30 cellular contexts compared by ENCODE assay signal in genomic region chr11:104735013-104735412, GRCh38.
"Had no signal": no experiment of that assay in that cellular context is flagged by ENCODE, and none has a peak within 500 bp of the region (broad histone marks: within the 10 kb centered on the region; RNA-seq: fewer than 3 reads in every experiment).

No MANE protein-coding gene starts in this region.

- H3K27me3 ChIP-seq: brain microvascular endothelial cell, ovary, stomach, thyroid gland, upper lobe of left lung, vagina had no signal

- H3K27me3 Mint-ChIP-seq: activated CD4-positive, alpha-beta memory T cell treated with anti-CD3 and anti-CD28 coated beads, Interleukin-2, amount 10 ng/mL, durations not matched to agents 7 days and 5 days; activated CD4-positive, alpha-beta T cell treated with anti-CD3 and anti-CD28 coated beads, Interleukin-2, amount 10 ng/mL, durations not matched to agents 7 days and 5 days; activated T-cell treated with anti-CD3 and anti-CD28 coated beads, Interleukin-2, amount 50 U/mL, for 24 hours; progenitor cell of endocrine pancreas; stimulated activated naive B cell treated with anti-CD40 and anti-IgM and Interleukin-4, amounts not matched to agents 10 μg/mL and 1 μg/mL and 100 μg/mL, for 72 hours had no signal

- FAIRE-seq: astrocyte, frontal cortex, islet of Langerhans had no signal

- H3K36me3 ChIP-seq: brain microvascular endothelial cell, left ventricle myocardium inferior, ovary, stomach, thyroid gland, upper lobe of left lung, vagina had no signal

- H3K9me3 Mint-ChIP-seq: activated T-cell treated with anti-CD3 and anti-CD28 coated beads, Interleukin-2, amount 50 U/mL, for 24 hours; stimulated activated naive B cell treated with anti-CD40 and anti-IgM and Interleukin-4, amounts not matched to agents 10 μg/mL and 1 μg/mL and 100 μg/mL, for 72 hours had no signal

- H3K27ac Mint-ChIP-seq: activated CD4-positive, alpha-beta memory T cell treated with anti-CD3 and anti-CD28 coated beads, Interleukin-2, amount 10 ng/mL, durations not matched to agents 7 days and 5 days; activated CD4-positive, alpha-beta T cell treated with anti-CD3 and anti-CD28 coated beads, Interleukin-2, amount 10 ng/mL, durations not matched to agents 7 days and 5 days; activated T-cell treated with anti-CD3 and anti-CD28 coated beads, Interleukin-2, amount 50 U/mL, for 24 hours; nephron; progenitor cell of endocrine pancreas; stimulated activated naive B cell treated with anti-CD40 and anti-IgM and Interleukin-4, amounts not matched to agents 10 μg/mL and 1 μg/mL and 100 μg/mL, for 72 hours; WTC11 had no signal

- H3K4me2 ChIP-seq: smooth muscle cell had no signal

- DNase-seq: activated CD4-positive, alpha-beta memory T cell treated with anti-CD3 and anti-CD28 coated beads, Interleukin-2, amount 10 ng/mL, durations not matched to agents 7 days and 5 days; activated CD4-positive, alpha-beta T cell treated with anti-CD3 and anti-CD28 coated beads for 1 hour; activated CD4-positive, alpha-beta T cell treated with anti-CD3 and anti-CD28 coated beads, Interleukin-2, amount 10 ng/mL, durations not matched to agents 7 days and 5 days; activated CD8-positive, alpha-beta memory T cell treated with anti-CD3 and anti-CD28 coated beads, Interleukin-2, amount 50 U/mL, for 48 hours; activated gamma-delta T cell treated with Interleukin-2 at 50 U/mL for 16 hours; activated naive CD4-positive, alpha-beta T cell treated with anti-CD3 and anti-CD28 coated beads, Interleukin-2, amount 50 U/mL, for 16 hours; activated T-cell treated with anti-CD3 and anti-CD28 coated beads, Interleukin-2, amount 50 U/mL, for 24 hours; amniotic stem cell; brain microvascular endothelial cell; cortex of kidney; glutamatergic neuron; left ventricle myocardium inferior; ovary; stimulated activated CD4-positive, alpha-beta T cell treated with anti-CD3 and anti-CD28 coated beads, Interleukin-1b, Interleukin-23, amount 100 ng/mL, for 48 hours; stimulated activated CD4-positive, alpha-beta T cell treated with anti-CD3 and anti-CD28 coated beads, Interleukin-4, amount 100 ng/mL, for 4 hours; stimulated activated naive B cell treated with anti-CD40 and anti-IgM and Interleukin-4, amounts not matched to agents 10 μg/mL and 1 μg/mL and 100 μg/mL, for 72 hours; stomach; T-helper 2 cell; thyroid gland; upper lobe of left lung had no signal

- H3K4me3 Mint-ChIP-seq: activated CD4-positive, alpha-beta memory T cell treated with anti-CD3 and anti-CD28 coated beads, Interleukin-2, amount 10 ng/mL, durations not matched to agents 7 days and 5 days; activated CD4-positive, alpha-beta T cell treated with anti-CD3 and anti-CD28 coated beads, Interleukin-2, amount 10 ng/mL, durations not matched to agents 7 days and 5 days; activated T-cell treated with anti-CD3 and anti-CD28 coated beads, Interleukin-2, amount 50 U/mL, for 24 hours; nephron; stimulated activated naive B cell treated with anti-CD40 and anti-IgM and Interleukin-4, amounts not matched to agents 10 μg/mL and 1 μg/mL and 100 μg/mL, for 72 hours; WTC11 had no signal

- H3K27ac ChIP-seq: brain microvascular endothelial cell, epithelial cell of prostate, left ventricle myocardium inferior, ovary, stomach, thyroid gland, upper lobe of left lung, vagina had no signal

- H3K4me1 ChIP-seq: left ventricle myocardium inferior, stomach, thyroid gland, vagina had no signal

- H3K9me3 ChIP-seq: left ventricle myocardium inferior, ovary, stomach, thyroid gland, upper lobe of left lung, vagina had no signal

- H3K36me3 Mint-ChIP-seq: stimulated activated naive B cell treated with anti-CD40 and anti-IgM and Interleukin-4, amounts not matched to agents 10 μg/mL and 1 μg/mL and 100 μg/mL, for 72 hours had no signal

- H3K4me1 Mint-ChIP-seq: nephron had no signal

- H3K4me3 ChIP-seq: left ventricle myocardium inferior, lung, ovary, smooth muscle cell, stomach, thyroid gland, upper lobe of left lung, vagina had no signal

- ATAC-seq: stimulated activated naive B cell treated with anti-CD40 and anti-IgM and Interleukin-4, amounts not matched to agents 10 μg/mL and 1 μg/mL and 100 μg/mL, for 72 hours; WTC11 had no signal
